ENCODE assay signal across 29 cellular contexts in the genomic region with DNA sequence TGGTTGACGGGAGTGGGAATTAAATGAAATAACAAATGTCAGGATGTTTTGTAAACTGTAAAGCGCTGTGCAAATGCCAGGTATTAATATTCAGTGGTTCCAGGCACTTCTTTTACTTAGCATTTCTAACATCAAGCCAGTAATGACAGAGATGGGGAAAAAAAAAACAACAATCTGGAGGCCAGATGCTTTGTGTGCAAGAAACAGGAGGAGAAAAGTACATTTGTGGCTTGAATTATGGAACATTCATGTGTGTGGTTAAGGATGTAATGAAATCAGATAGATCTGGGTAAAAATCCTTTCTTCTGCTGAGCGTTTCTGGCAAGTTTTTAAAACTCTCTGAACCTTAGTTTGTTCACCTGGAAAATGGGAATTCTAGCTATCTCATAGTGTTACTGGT.
"Had no signal": no experiment of that assay in that cellular context is flagged by ENCODE, and none has a peak within 500 bp of the region (broad histone marks: within the 10 kb centered on the region; RNA-seq: fewer than 3 reads in every experiment).

No MANE protein-coding gene starts in this region.

- H3K9me3 ChIP-seq: ascending aorta, SJCRH30 had no signal

- H3K27me3 ChIP-seq: ascending aorta, cardiac muscle cell, SJCRH30 had no signal

- H3K36me3 ChIP-seq: ascending aorta, cardiac muscle cell, SJCRH30 had no signal

- ATAC-seq: activated T-helper 17 cell treated with anti-CD3 and anti-CD28 coated beads, Interleukin-2, amount 50 U/mL, for 72 hours; WTC11 had no signal

- H3K27ac ChIP-seq: ascending aorta, cardiac muscle cell, PC-9, SJCRH30, SK-N-MC had no signal

- FAIRE-seq: TTC549 had no signal

- H3K4me1 ChIP-seq: ascending aorta had no signal

- H3K4me3 ChIP-seq: ascending aorta, cardiac muscle cell, PC-9, SJCRH30, SK-N-MC had no signal

- H3K4me2 ChIP-seq: PC-9 had no signal

- H2AFZ ChIP-seq: PC-9 had no signal

- DNase-seq: activated CD4-positive, alpha-beta memory T cell treated with anti-CD3 and anti-CD28 coated beads for 36 hours; activated CD4-positive, alpha-beta T cell treated with anti-CD3 and anti-CD28 coated beads for 4 hours; activated CD4-positive, alpha-beta T cell treated with anti-CD3 and anti-CD28 coated beads, Interleukin-2, amount 50 U/mL, for 1 hour; activated CD4-positive, CD25-positive, alpha-beta regulatory T cell treated with anti-CD3 and anti-CD28 coated beads, Interleukin-2, amount 50 U/mL, for 72 hours; activated CD8-positive, alpha-beta memory T cell treated with anti-CD3 and anti-CD28 coated beads, Interleukin-2, amount 50 U/mL, for 4 hours; activated gamma-delta T cell; activated naive CD4-positive, alpha-beta T cell treated with Interleukin-2 at 50 U/mL for 16 hours; activated naive CD8-positive, alpha-beta T cell treated with anti-CD3 and anti-CD28 coated beads, Interleukin-2, amount 10 ng/mL, durations not matched to agents 7 days and 5 days; activated T-cell treated with anti-CD3 and anti-CD28 coated beads for 4 hours; activated T-cell treated with anti-CD3 and anti-CD28 coated beads, Interleukin-2, amount 50 U/mL, for 48 hours; amygdala; NCI-H1092 treated with DMSO at 0.1 percent for 48 hours; NCI-H1417; NCI-H146; NCI-H1930; NCI-H2081 treated with DMSO at 0.1 percent for 48 hours; NCI-H510A; NCI-H526; NCI-H748 treated with DMSO at 0.1 percent for 48 hours; NK-92 treated with Interleukin-12 subunit alpha and Interleukin-12 subunit beta, amount 100 ng/mL, for 24 hours; PC-9; SHP77; SJCRH30 had no signal
